In the genomic region with DNA sequence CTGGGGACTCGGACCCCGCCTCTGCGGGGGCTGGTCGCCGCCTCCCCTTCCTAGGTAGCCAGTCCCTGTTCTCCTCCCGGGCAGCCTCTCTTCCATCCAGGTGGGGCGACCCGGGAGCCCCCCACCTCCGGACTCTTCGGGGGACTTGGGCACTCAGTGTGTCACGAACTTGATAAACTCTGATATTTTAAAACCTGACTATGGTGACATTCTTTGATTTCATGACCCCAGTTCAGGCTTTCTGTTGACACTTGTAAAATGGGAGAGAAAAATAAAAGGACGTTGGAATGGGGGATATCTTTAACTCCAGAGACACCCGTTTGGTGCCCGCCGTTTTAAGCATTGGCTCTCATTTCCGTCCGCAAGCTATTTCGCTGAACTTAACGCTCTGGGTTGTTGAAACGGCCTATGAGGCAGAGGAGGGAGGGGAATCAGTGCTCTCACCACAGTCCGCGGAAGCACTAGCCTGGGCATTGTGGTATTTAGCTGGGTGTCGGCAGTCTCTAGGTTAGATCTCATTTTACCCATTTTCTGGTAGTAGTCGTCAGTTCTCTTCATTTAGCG, we compare ENCODE assay signal across 8 cellular contexts. TPM values are rescaled to one million over a fixed set of nuclear protein-coding genes. Genes with fewer than 3 reads are reported as not detected.
DNase-seq lines count a peak whose midpoint lies in the region; ATAC-seq and TF ChIP-seq lines count a peak whose summit lies in the region.

No MANE protein-coding gene starts in this region.

- H3K9me3 Mint-ChIP-seq in activated T-helper 2 cell treated with anti-CD3 and anti-CD28 coated beads, Interferon-gamma antibody, Interleukin-2, Interleukin-4, amounts not matched to agents 10 μg/mL and 5 μg/mL and 100 μg/mL, durations not matched to agents 14 hours and 24 hours and 36 hours, result no peaks in the 10 kb centered on the region

- peak overlapping the region; percentile 86 for H3K27ac Mint-ChIP-seq in activated T-helper 2 cell treated with anti-CD3 and anti-CD28 coated beads, Interferon-gamma antibody, Interleukin-2, Interleukin-4, amounts not matched to agents 10 μg/mL and 5 μg/mL and 100 μg/mL, durations not matched to agents 14 hours and 24 hours and 36 hours

- peaks cover 2% of the 10 kb centered on the region for H3K36me3 Mint-ChIP-seq in activated T-helper 2 cell treated with anti-CD3 and anti-CD28 coated beads, Interferon-gamma antibody, Interleukin-2, Interleukin-4, amounts not matched to agents 10 μg/mL and 5 μg/mL and 100 μg/mL, durations not matched to agents 14 hours and 24 hours and 36 hours (ENCODE audit: low read depth)

- H3K4me3 ChIP-seq in BE2C (ENCODE audit: low read depth, low read length) (peak overlapping the region; percentile 74), fibroblast of villous mesenchyme (ENCODE audit: low read depth, low read length) (peak overlapping the region; percentile 76), neuron (ENCODE audit: low read length) (peak overlapping the region; percentile 83), tibial artery (peak overlapping the region; percentile 71 to 93)

- H3K4me1 Mint-ChIP-seq in activated T-helper 2 cell treated with anti-CD3 and anti-CD28 coated beads, Interferon-gamma antibody, Interleukin-2, Interleukin-4, amounts not matched to agents 10 μg/mL and 5 μg/mL and 100 μg/mL, durations not matched to agents 14 hours and 24 hours and 36 hours (ENCODE audit: low read depth), result peaks cover 24% of the 10 kb centered on the region

- H3K27me3 ChIP-seq in BE2C (no peaks in the 10 kb centered on the region), neuron (ENCODE audit: insufficient read depth, low read length) (no peaks in the 10 kb centered on the region), tibial artery (no peaks in the 10 kb centered on the region)

- ATAC-seq in GM19035 (IDR thresholded peaks at IDR 0.05; ENCODE audit: unreplicated experiment) (peak; percentile 26), HG03342 (IDR thresholded peaks at IDR 0.05; ENCODE audit: unreplicated experiment) (peak; percentile 26)

- H3K9me3 ChIP-seq in BE2C (no peaks in the 10 kb centered on the region), neuron (ENCODE audit: low read length) (no peaks in the 10 kb centered on the region), tibial artery (no peaks in the 10 kb centered on the region)

- H3K36me3 ChIP-seq in BE2C (no peaks in the 10 kb centered on the region), neuron (ENCODE audit: insufficient read depth, low read length) (no peaks in the 10 kb centered on the region), tibial artery (no peaks in the 10 kb centered on the region)

- DNase-seq in BE2C (peak; percentile 15), OCI-M1 (lab: John Stamatoyannopoulos, UW) (peak; percentile 83), fibroblast of villous mesenchyme (ENCODE audit: low read depth) (peak; percentile 73), tibial artery (peak in 1 of 2 donors; percentile 40)
- peak; percentile 59 for DNase-seq in activated T-helper 2 cell treated with anti-CD3 and anti-CD28 coated beads, Interferon-gamma antibody, Interleukin-2, Interleukin-4, amounts not matched to agents 10 μg/mL and 5 μg/mL and 100 μg/mL, durations not matched to agents 14 hours and 24 hours and 36 hours (ENCODE audit: low spot score)

- intact Hi-C loops in activated T-helper 2 cell treated with anti-CD3 and anti-CD28 coated beads, Interferon-gamma antibody, Interleukin-2, Interleukin-4, amounts not matched to agents 10 μg/mL and 5 μg/mL and 100 μg/mL, durations not matched to agents 14 hours and 24 hours and 36 hours (cut with micrococcal nuclease), result loop anchor here (10.0 kb wide), 1 partner anchor 100 kb away; a partner anchor contains a TSS
- intact Hi-C loops in tibial artery (cut with DNase I; ENCODE audit: low total_unique reads), result no loop called here

- H3K27me3 Mint-ChIP-seq in activated T-helper 2 cell treated with anti-CD3 and anti-CD28 coated beads, Interferon-gamma antibody, Interleukin-2, Interleukin-4, amounts not matched to agents 10 μg/mL and 5 μg/mL and 100 μg/mL, durations not matched to agents 14 hours and 24 hours and 36 hours (ENCODE audit: low read depth), result no peaks in the 10 kb centered on the region

- TF ChIP-seq CTCF in BE2C (IDR thresholded peaks at IDR 0.05; ENCODE audit: low read depth, low read length) (no peak), fibroblast of villous mesenchyme (IDR thresholded peaks at IDR 0.05; ENCODE audit: insufficient read depth, low read depth, low read length) (no peak), tibial artery (IDR thresholded peaks at IDR 0.05) (no peak)

- no peaks in the 10 kb centered on the region for H3K4me1 ChIP-seq in BE2C
- H3K4me1 ChIP-seq in neuron (ENCODE audit: insufficient read depth, low read length), result peaks cover 7% of the 10 kb centered on the region
- peaks cover 0 to 24% (median 16%) of the 10 kb centered on the region in 4 donors for H3K4me1 ChIP-seq in tibial artery

- H3K27ac ChIP-seq in tibial artery, result peak overlapping the region; percentile 98

- H2AFZ ChIP-seq in neuron (ENCODE audit: low read depth, low read length), result peak overlapping the region; percentile 87

- peak overlapping the region; percentile 94 for H3K4me3 Mint-ChIP-seq in activated T-helper 2 cell treated with anti-CD3 and anti-CD28 coated beads, Interferon-gamma antibody, Interleukin-2, Interleukin-4, amounts not matched to agents 10 μg/mL and 5 μg/mL and 100 μg/mL, durations not matched to agents 14 hours and 24 hours and 36 hours (ENCODE audit: low read depth)

RNA-seq across cellular contexts. Expression of a gene that starts 0.7 kb away (rescaled TPM):
- polyA plus RNA-seq in BE2C (2012; ENCODE audit: insufficient read depth, insufficient read length, low read depth), result 21.3 TPM
- total RNA-seq in activated T-helper 2 cell treated with anti-CD3 and anti-CD28 coated beads, Interferon-gamma antibody, Interleukin-2, Interleukin-4, amounts not matched to agents 10 μg/mL and 5 μg/mL and 100 μg/mL, durations not matched to agents 14 hours and 24 hours and 36 hours, result 28.4 and 31.1 TPM in 2 replicates
- 24.8 and 38.9 TPM in 2 replicates for total RNA-seq in fibroblast of villous mesenchyme

RNA-seq across cellular contexts. Expression of a gene that starts 36.7 kb away (rescaled TPM):
- not detected for polyA plus RNA-seq in BE2C (2012; ENCODE audit: insufficient read depth, insufficient read length, low read depth)
- 1,340 and 1,350 TPM in 2 replicates for total RNA-seq in activated T-helper 2 cell treated with anti-CD3 and anti-CD28 coated beads, Interferon-gamma antibody, Interleukin-2, Interleukin-4, amounts not matched to agents 10 μg/mL and 5 μg/mL and 100 μg/mL, durations not matched to agents 14 hours and 24 hours and 36 hours
- total RNA-seq in fibroblast of villous mesenchyme, result 112 and 221 TPM in 2 replicates

RNA-seq across cellular contexts. Expression of a gene that starts 55.4 kb away (rescaled TPM):
- 42.0 TPM for polyA plus RNA-seq in BE2C (2012; ENCODE audit: insufficient read depth, insufficient read length, low read depth)
- total RNA-seq in activated T-helper 2 cell treated with anti-CD3 and anti-CD28 coated beads, Interferon-gamma antibody, Interleukin-2, Interleukin-4, amounts not matched to agents 10 μg/mL and 5 μg/mL and 100 μg/mL, durations not matched to agents 14 hours and 24 hours and 36 hours, result 52.8 and 53.1 TPM in 2 replicates
- 22.5 and 28.5 TPM in 2 replicates for total RNA-seq in fibroblast of villous mesenchyme
